1 cellular context compared by ENCODE assay signal in the genomic region with DNA sequence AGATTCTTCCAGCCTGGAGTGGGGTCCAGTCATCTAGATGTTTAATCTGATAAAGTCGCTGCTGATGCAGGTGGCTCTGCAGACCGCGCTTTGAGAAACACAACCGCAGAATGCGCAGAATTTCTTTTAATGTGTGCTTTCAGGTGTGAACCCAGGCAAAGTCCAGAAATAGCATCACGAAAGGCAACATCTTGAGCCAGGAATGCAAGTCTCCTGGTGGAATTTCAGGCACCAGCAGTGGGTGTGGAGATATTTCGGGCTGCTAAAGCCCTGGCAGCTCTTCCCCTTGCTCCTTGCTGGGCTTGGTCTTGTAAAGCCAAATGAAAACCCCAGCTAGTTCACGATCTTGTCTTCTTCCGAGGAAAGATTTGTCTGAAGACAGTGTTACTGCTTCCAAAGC.
TF ChIP-seq lines count a peak whose summit lies in the region.

No MANE protein-coding gene starts in this region.

TF ChIP-seq in H1, 55 proteins besides CTCF, POLR2A, EP300 and RAD21 (continued from another document):
- TF ChIP-seq, protein P1, sequence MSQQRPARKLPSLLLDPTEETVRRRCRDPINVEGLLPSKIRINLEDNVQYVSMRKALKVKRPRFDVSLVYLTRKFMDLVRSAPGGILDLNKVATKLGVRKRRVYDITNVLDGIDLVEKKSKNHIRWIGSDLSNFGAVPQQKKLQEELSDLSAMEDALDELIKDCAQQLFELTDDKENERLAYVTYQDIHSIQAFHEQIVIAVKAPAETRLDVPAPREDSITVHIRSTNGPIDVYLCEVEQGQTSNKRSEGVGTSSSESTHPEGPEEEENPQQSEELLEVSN (IDR thresholded peaks at IDR 0.05) = no peak
- TF ChIP-seq CTBP2 (IDR thresholded peaks at IDR 0.05; ENCODE audit: borderline replicate concordance, insufficient read depth, insufficient read length, low read length) = no peak
- TF ChIP-seq, protein P2, sequence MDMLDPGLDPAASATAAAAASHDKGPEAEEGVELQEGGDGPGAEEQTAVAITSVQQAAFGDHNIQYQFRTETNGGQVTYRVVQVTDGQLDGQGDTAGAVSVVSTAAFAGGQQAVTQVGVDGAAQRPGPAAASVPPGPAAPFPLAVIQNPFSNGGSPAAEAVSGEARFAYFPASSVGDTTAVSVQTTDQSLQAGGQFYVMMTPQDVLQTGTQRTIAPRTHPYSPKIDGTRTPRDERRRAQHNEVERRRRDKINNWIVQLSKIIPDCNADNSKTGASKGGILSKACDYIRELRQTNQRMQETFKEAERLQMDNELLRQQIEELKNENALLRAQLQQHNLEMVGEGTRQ (IDR thresholded peaks at IDR 0.05; ENCODE audit: low read length) = no peak
